ENCODE assay signal across 33 cellular contexts in genomic region chr15:57599299-57599810, GRCh38. TPM values are rescaled to one million over a fixed set of nuclear protein-coding genes. Genes with fewer than 3 reads are reported as not detected.
A peak's percentile ranks its signal among the peaks of the same experiment; 100 is the strongest.
DNase-seq lines count a peak whose midpoint lies in the region; ATAC-seq and TF ChIP-seq lines count a peak whose summit lies in the region.
"Had no signal": no experiment of that assay in that cellular context is flagged by ENCODE, and none has a peak within 500 bp of the region (broad histone marks: within the 10 kb centered on the region; RNA-seq: fewer than 3 reads in every experiment).

No MANE protein-coding gene starts in this region.

- ATAC-seq in Right ventricle myocardium superior (ENCODE audit: poor library complexity): no peak
- ATAC-seq in GM21619 (IDR thresholded peaks at IDR 0.05; ENCODE audit: unreplicated experiment): no peak
- ATAC-seq: activated CD8-positive, alpha-beta T cell treated with anti-CD3 and anti-CD28 coated beads for 36 hours; CD8-positive, alpha-beta T cell; foreskin keratinocyte; HCT116; sciatic nerve had no signal

- peak overlapping the region; percentile 91 to 93 for H3K27ac ChIP-seq in right atrium auricular region
- peak overlapping the region; percentile 89 for H3K27ac ChIP-seq in hepatocyte
- no peak overlapping the region for H3K27ac ChIP-seq in smooth muscle cell (ENCODE audit: low read depth)
- peak overlapping the region in 1 of 8 donors; percentile 29 for H3K27ac ChIP-seq in spleen
- H3K27ac ChIP-seq: foreskin keratinocyte, neural progenitor cell had no signal

- H3K36me3 ChIP-seq in right atrium auricular region: peaks cover 7% of the 10 kb centered on the region
- H3K36me3 ChIP-seq in hepatocyte (replicated peaks; ENCODE audit: insufficient read depth, low read depth): no peaks in the 10 kb centered on the region
- H3K36me3 ChIP-seq in smooth muscle cell (ENCODE audit: low read depth): no peaks in the 10 kb centered on the region
- H3K36me3 ChIP-seq in spleen: peaks cover 0 to 2% (median 0%) of the 10 kb centered on the region in 6 donors
- H3K36me3 ChIP-seq: BE2C, neural progenitor cell had no signal

- H3F3A ChIP-seq in smooth muscle cell (ENCODE audit: low read depth): no peaks in the 10 kb centered on the region

- H3K4me1 ChIP-seq in right atrium auricular region: peaks cover 0 to 39% of the 10 kb centered on the region in 2 donors
- H3K4me1 ChIP-seq in hepatocyte (ENCODE audit: insufficient read depth): peaks cover 24% of the 10 kb centered on the region
- H3K4me1 ChIP-seq in smooth muscle cell (ENCODE audit: low read depth): no peaks in the 10 kb centered on the region
- H3K4me1 ChIP-seq in spleen: peaks cover 3 to 33% (median 6%) of the 10 kb centered on the region in 6 donors
- H3K4me1 ChIP-seq: neural progenitor cell had no signal

- H3K9ac ChIP-seq in smooth muscle cell (ENCODE audit: low read depth): no peak overlapping the region
- H3K9ac ChIP-seq: neural progenitor cell had no signal

- H2AFZ ChIP-seq in hepatocyte: no peak overlapping the region
- no peak overlapping the region for H2AFZ ChIP-seq in smooth muscle cell (ENCODE audit: low read depth)
- H2AFZ ChIP-seq: neural progenitor cell had no signal

- H3K4me2 ChIP-seq in hepatocyte (peak overlapping the region; percentile 60), smooth muscle cell (no peak overlapping the region)
- H3K4me2 ChIP-seq: neural progenitor cell had no signal

- H4K20me1 ChIP-seq in hepatocyte (ENCODE audit: insufficient read depth, poor library complexity, severe bottlenecking): no peaks in the 10 kb centered on the region
- no peaks in the 10 kb centered on the region for H4K20me1 ChIP-seq in smooth muscle cell (ENCODE audit: low read depth)

- WGBS in hepatocyte (ENCODE audit: low lambda C conversion rate, missing lambda C conversion rate): 71% methylated on average over 10 of the region's 10 CpGs
- WGBS in smooth muscle cell (ENCODE audit: low lambda C conversion rate): 76% methylated on average over 10 of the region's 10 CpGs
- 86 to 89% (median 89%) methylated on average over 10 of the region's 10 CpGs for WGBS in spleen, 5 donors

- H3K79me2 ChIP-seq in hepatocyte (peaks cover 65% of the 10 kb centered on the region), smooth muscle cell (ENCODE audit: low read depth) (no peaks in the 10 kb centered on the region)

- intact Hi-C loops in Right ventricle myocardium superior (cut with DNase I): loop anchor here (5.0 kb wide), 1 partner anchor 37 kb away; no protein-coding TSS in a partner anchor
- intact Hi-C loops in spleen (cut with DNase I; ENCODE audit: low total_unique reads): no loop called here

- TF ChIP-seq POLR2A in spleen (IDR thresholded peaks at IDR 0.05): no peak

- no peaks in the 10 kb centered on the region for H3K27me3 ChIP-seq in right atrium auricular region
- no peaks in the 10 kb centered on the region for H3K27me3 ChIP-seq in hepatocyte
- H3K27me3 ChIP-seq in smooth muscle cell (ENCODE audit: low read depth): no peaks in the 10 kb centered on the region
- H3K27me3 ChIP-seq in spleen (replicated peaks in 1 of 7): no peaks in the 10 kb centered on the region
- H3K27me3 ChIP-seq: BE2C, esophagus squamous epithelium, foreskin keratinocyte had no signal

- H3K9me3 ChIP-seq in right atrium auricular region (no peaks in the 10 kb centered on the region), hepatocyte (ENCODE audit: low read depth) (no peaks in the 10 kb centered on the region), smooth muscle cell (replicated peaks; ENCODE audit: low read depth) (no peaks in the 10 kb centered on the region), spleen (no peaks in the 10 kb centered on the region)
- H3K9me3 ChIP-seq: BE2C, esophagus squamous epithelium had no signal

- H3K9me2 ChIP-seq in hepatocyte (replicated peaks; ENCODE audit: insufficient read depth): no peaks in the 10 kb centered on the region

- in situ Hi-C loops in GM13976 (cut with MboI; ENCODE audit: low sequenced_read_pairs, unreplicated experiment): no loop called here

- TF ChIP-seq CTCF in right atrium auricular region (IDR thresholded peaks at IDR 0.05): no peak
- no peak for TF ChIP-seq CTCF in hepatocyte (IDR thresholded peaks at IDR 0.05; ENCODE audit: poor library complexity)
- TF ChIP-seq CTCF in smooth muscle cell (IDR thresholded peaks at IDR 0.05; ENCODE audit: borderline replicate concordance, insufficient read depth, poor library complexity, severe bottlenecking): no peak
- TF ChIP-seq CTCF in spleen (IDR thresholded peaks at IDR 0.05 in 8 of 11, conservative IDR thresholded peaks at IDR 0.05 in 3 of 11): no peak
- no peak for TF ChIP-seq CTCF in GM13976 (IDR thresholded peaks at IDR 0.05; ENCODE audit: borderline replicate concordance, control extremely low read depth, extremely low read depth, insufficient read depth, missing control alignments)

- H3K4me3 ChIP-seq in right atrium auricular region: peak overlapping the region; percentile 39 to 48
- no peak overlapping the region for H3K4me3 ChIP-seq in hepatocyte
- peak overlapping the region; percentile 29 for H3K4me3 ChIP-seq in smooth muscle cell
- H3K4me3 ChIP-seq in spleen: no peak overlapping the region
- H3K4me3 ChIP-seq: esophagus squamous epithelium, neural progenitor cell had no signal

- DNase-seq in right atrium auricular region (ENCODE audit: low spot score) (no peak), Right ventricle myocardium superior (no peak), hepatocyte (ENCODE audit: low spot score) (no peak), smooth muscle cell (lab: John Stamatoyannopoulos, UW; ENCODE audit: unreplicated experiment) (no peak), spleen (no peak), GM13976 (ENCODE audit: low spot score) (no peak)
- DNase-seq: ACHN; activated CD8-positive, alpha-beta memory T cell treated with anti-CD3 and anti-CD28 coated beads, Interleukin-2, amount 50 U/mL, for 48 hours; activated CD8-positive, alpha-beta T cell treated with anti-CD3 and anti-CD28 coated beads for 36 hours; activated naive CD4-positive, alpha-beta T cell treated with Interleukin-2 at 50 U/mL for 16 hours; BE2C; CD8-positive, alpha-beta T cell; cerebellar nuclear complex; dermis blood vessel endothelial cell; DMS 273 treated with DMSO at 0.1 percent for 48 hours; esophagus squamous epithelium; foreskin keratinocyte; Karpas-422; kidney glomerular epithelial cell; mesenchymal stem cell; NCI-H1417 treated with DMSO at 0.1 percent for 48 hours; NCI-H2029 treated with DMSO at 0.1 percent for 48 hours; NCI-H2227 treated with DMSO at 0.1 percent for 48 hours; NCI-H526; OCI-M1; posterior cingulate gyrus; stimulated activated CD4-positive, alpha-beta T cell treated with anti-CD3 and anti-CD28 coated beads, Interleukin-15, amount 100 ng/mL, for 24 hours; stimulated activated CD4-positive, alpha-beta T cell treated with anti-CD3 and anti-CD28 coated beads, Interleukin-4, amount 100 ng/mL, for 4 hours had no signal

RNA-seq across cellular contexts. Expression of gene MYZAP, which starts 7.7 kb away (rescaled TPM):
- total RNA-seq in right atrium auricular region: 100 to 1,000 TPM; 305 to 491 TPM
- 966 TPM for total RNA-seq in Right ventricle myocardium superior
- 15.5 and 20.3 TPM in 2 replicates for total RNA-seq in hepatocyte
- 12.0 and 17.0 TPM in 2 replicates for polyA plus RNA-seq in hepatocyte
- total RNA-seq in smooth muscle cell: 0.09 and 0.81 TPM in 2 replicates
- 0.35 and 0.65 TPM in 2 replicates for polyA plus RNA-seq in smooth muscle cell
- total RNA-seq in spleen: 10 to 100 TPM in 6 of 7 donors, 1 to 10 TPM in 1; 9.1 to 26.2 (median 15.0) TPM
- 10 to 100 TPM in 1 of 3 donors, 1 to 10 TPM in 2; 4.1 to 15.9 (median 4.1) TPM for polyA plus RNA-seq in spleen
- total RNA-seq: activated CD8-positive, alpha-beta T cell treated with anti-CD3 and anti-CD28 coated beads for 36 hours; activated T-helper 1 cell treated with anti-CD3 and anti-CD28 coated beads, Interleukin-12 subunit alpha, Interleukin-12 subunit beta, Interleukin-2, Interleukin-4 antibody, amounts not matched to agents 30 ng/mL and 10 ng/mL and 1 ng/mL, durations not matched to agents 14 hours and 24 hours and 36 hours had no signal

Comparison
In these comparisons a context has a peak if more than half of its experiments do, and no peak if none do; other contexts are left out.
1. H3K4me3 ChIP-seq: peak in right atrium auricular region (2 of 2) and smooth muscle cell (single experiment); none in hepatocyte (single experiment) and spleen (0 of 8).
2. RNA of gene MYZAP, which starts 7.7 kb away (total RNA-seq): 966 TPM in Right ventricle myocardium superior (single experiment) and 305 to 491 TPM in right atrium auricular region; 15.5 to 20.3 TPM in hepatocyte, 9.1 to 26.2 TPM in spleen and 0.09 to 0.81 TPM in smooth muscle cell; every median in the first group is over 10 times any median in the second.